Comparison of ENCODE assay signal across 9 cellular contexts in genomic region chr7:133051066-133051465, GRCh38. TPM values are rescaled to one million over a fixed set of nuclear protein-coding genes. Genes with fewer than 3 reads are reported as not detected.
DNase-seq lines count a peak whose midpoint lies in the region; ATAC-seq and TF ChIP-seq lines count a peak whose summit lies in the region.
"Had no signal": no experiment of that assay in that cellular context is flagged by ENCODE, and none has a peak within 500 bp of the region (broad histone marks: within the 10 kb centered on the region; RNA-seq: fewer than 3 reads in every experiment).

No MANE protein-coding gene starts in this region.

- no peaks in the 10 kb centered on the region for H3K27me3 Mint-ChIP-seq in brain

- TF ChIP-seq CTCF in GM12872 (IDR thresholded peaks at IDR 0.05; ENCODE audit: insufficient read depth, low read depth, low read length), result peak; percentile 52; the same call in 2 of the 3 replicates
- peak in 1 of 2 experiments; percentile 20 for TF ChIP-seq CTCF in brain (conservative IDR thresholded peaks at IDR 0.05)

- H4K12ac ChIP-seq in trophoblast cell (ENCODE audit: low read depth, low read length), result no peak overlapping the region

- H3K36me3 ChIP-seq in trophoblast cell (ENCODE audit: control insufficient read depth in 1 of 2, insufficient read depth in 2 of 2, low read length in 2 of 2), result no peaks in the 10 kb centered on the region
- H3K36me3 ChIP-seq: transverse colon had no signal

- DNase-seq in M059J (ENCODE audit: low read depth), result peak; percentile 5
- DNase-seq in renal cortical epithelial cell (ENCODE audit: low read depth), result peak; percentile 28
- no peak for DNase-seq in NCI-H146 (lab: John Stamatoyannopoulos, UW)
- DNase-seq in trophoblast cell, result no peak
- DNase-seq in stimulated activated CD4-positive, alpha-beta T cell treated with anti-CD3 and anti-CD28 coated beads, Interleukin-12 subunit alpha, Interleukin-12 subunit beta, amount 100 ng/mL, for 4 hours, result no peak
- DNase-seq: transverse colon had no signal

- no peak overlapping the region for H3K9ac ChIP-seq in trophoblast cell (ENCODE audit: low read length)

- H4K8ac ChIP-seq in trophoblast cell (ENCODE audit: low read depth, low read length), result no peak overlapping the region

- peaks cover 18% of the 10 kb centered on the region for H3K36me3 Mint-ChIP-seq in brain

- H3K27ac ChIP-seq in trophoblast cell (ENCODE audit: low read depth, low read length), result no peak overlapping the region
- H3K27ac ChIP-seq: transverse colon had no signal

- H3K4me3 Mint-ChIP-seq in brain, result peak overlapping the region in 1 of 5 experiments; percentile 7

- H3K23ac ChIP-seq in trophoblast cell (ENCODE audit: low read length), result no peak overlapping the region

- H3K27me3 ChIP-seq in trophoblast cell (ENCODE audit: insufficient read depth, low read length), result no peaks in the 10 kb centered on the region
- H3K27me3 ChIP-seq: transverse colon had no signal

- ATAC-seq in GM18517 (IDR thresholded peaks at IDR 0.05; ENCODE audit: unreplicated experiment), result no peak

- H4K91ac ChIP-seq in trophoblast cell (ENCODE audit: low read depth, low read length), result no peak overlapping the region

- H2BK12ac ChIP-seq in trophoblast cell (ENCODE audit: low read length), result no peak overlapping the region

- H2AFZ ChIP-seq in trophoblast cell (ENCODE audit: insufficient read depth, low read length, poor library complexity), result no peak overlapping the region

- H3K27ac Mint-ChIP-seq in brain, result peak overlapping the region in 4 of 5 experiments; percentile 9 to 61 (median 30)

- H3K4me1 ChIP-seq in trophoblast cell (ENCODE audit: control insufficient read depth in 1 of 2, insufficient read depth in 2 of 2, low read length in 2 of 2), result no peaks in the 10 kb centered on the region

- H3K79me1 ChIP-seq in trophoblast cell (ENCODE audit: low read length), result no peaks in the 10 kb centered on the region

- H3K9me3 Mint-ChIP-seq in brain, result no peaks in the 10 kb centered on the region

- H3K18ac ChIP-seq in trophoblast cell (ENCODE audit: low read length), result no peak overlapping the region

- no peaks in the 10 kb centered on the region for H3K9me3 ChIP-seq in trophoblast cell (ENCODE audit: insufficient read depth, low read depth, low read length)
- H3K9me3 ChIP-seq: transverse colon had no signal

- H2AK5ac ChIP-seq in trophoblast cell (ENCODE audit: low read length), result no peak overlapping the region

- no peak overlapping the region for H3K4me3 ChIP-seq in trophoblast cell (ENCODE audit: low read depth, low read length)
- H3K4me3 ChIP-seq: transverse colon had no signal

- H2BK5ac ChIP-seq in trophoblast cell (ENCODE audit: low read depth, low read length, poor library complexity), result no peak overlapping the region

- H3K4me2 ChIP-seq in trophoblast cell (ENCODE audit: low read length), result no peak overlapping the region

- H3K14ac ChIP-seq in trophoblast cell (ENCODE audit: low read length), result no peak overlapping the region

- peaks cover 62% of the 10 kb centered on the region for H3K4me1 Mint-ChIP-seq in brain

- peaks cover 2% of the 10 kb centered on the region for H3K79me2 ChIP-seq in trophoblast cell (ENCODE audit: control insufficient read depth, insufficient read depth, low read length, poor library complexity)

- no peak overlapping the region for H2BK120ac ChIP-seq in trophoblast cell (ENCODE audit: insufficient read depth, low read length, poor library complexity)

- WGBS in trophoblast cell (ENCODE audit: extremely low coverage, insufficient coverage, insufficient read length), result no CpG with 5 or more reads among the region's 2 CpGs

- H3K4ac ChIP-seq in trophoblast cell (ENCODE audit: low read depth, low read length), result no peak overlapping the region

RNA-seq across cellular contexts. Expression of gene CHCHD3, which starts 30.8 kb away (rescaled TPM):
- total RNA-seq in M059J (2014; rRNA removed; shearing (Covaris generic)), result 108 and 123 TPM in 2 replicates
- 96.1 TPM for polyA plus RNA-seq in brain (ENCODE audit: insufficient read depth, low read depth, low replicate concordance)
- total RNA-seq in renal cortical epithelial cell, result 113 and 116 TPM in 2 replicates
- 47.0 and 49.1 TPM in 2 replicates for polyA plus RNA-seq in trophoblast cell (2013)

Comparison
In these comparisons a context has a peak if more than half of its experiments do, and no peak if none do; other contexts are left out.
1. DNase-seq: peak in M059J (single experiment) and renal cortical epithelial cell (single experiment); none in NCI-H146 (single experiment), trophoblast cell (0 of 2) and stimulated activated CD4-positive, alpha-beta T cell treated with anti-CD3 and anti-CD28 coated beads, Interleukin-12 subunit alpha, Interleukin-12 subunit beta, amount 100 ng/mL, for 4 hours (single experiment).